In the genomic region with DNA sequence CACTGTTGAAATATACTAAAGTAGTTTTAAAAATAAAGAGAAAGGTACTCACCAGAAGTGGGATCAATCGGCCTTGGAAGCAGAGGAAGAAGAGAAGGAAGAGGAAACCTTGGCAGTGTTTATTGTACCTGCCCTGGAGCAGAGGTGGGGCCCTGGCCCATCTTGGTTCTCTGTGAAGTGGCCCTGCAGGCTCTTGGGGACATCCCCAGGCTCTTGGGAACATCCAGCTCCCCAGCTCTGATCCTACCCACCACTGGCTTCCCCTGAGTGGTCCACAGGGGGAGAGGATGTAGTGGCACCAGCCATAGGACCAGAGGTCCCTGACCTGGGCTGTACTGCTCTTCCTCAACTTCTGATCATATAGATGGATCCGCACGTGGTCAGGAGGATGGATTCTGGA, we compare ENCODE assay signal across 21 cellular contexts. TPM values are rescaled to one million over a fixed set of nuclear protein-coding genes. Genes with fewer than 3 reads are reported as not detected.
DNase-seq lines count a peak whose midpoint lies in the region; ATAC-seq and TF ChIP-seq lines count a peak whose summit lies in the region.
"Had no signal": no experiment of that assay in that cellular context is flagged by ENCODE, and none has a peak within 500 bp of the region (broad histone marks: within the 10 kb centered on the region; RNA-seq: fewer than 3 reads in every experiment).

No MANE protein-coding gene starts in this region.

- BruUV-seq in Panc1 (replicated peaks; lab: Mats Ljungman, UMichigan) = no TSS peak

- TF ChIP-seq CTCF in Panc1 (IDR thresholded peaks at IDR 0.05) (no peak), omental fat pad (IDR thresholded peaks at IDR 0.05) (no peak)

- H3K9me3 ChIP-seq in Panc1 (ENCODE audit: control insufficient read depth, insufficient read depth, low read depth, low read length) (no peaks in the 10 kb centered on the region), aorta (ENCODE audit: control insufficient read depth, low read length) (no peaks in the 10 kb centered on the region)
- H3K9me3 ChIP-seq: A549, HAP-1, SJCRH30 had no signal

- peaks cover 27% of the 10 kb centered on the region for H3K4me1 ChIP-seq in Panc1 (ENCODE audit: control insufficient read depth, insufficient read depth, low read length)
- H3K4me1 ChIP-seq in aorta (ENCODE audit: control insufficient read depth in 1 of 2, insufficient read depth in 2 of 2, low read length in 2 of 2) = no peaks in the 10 kb centered on the region
- H3K4me1 ChIP-seq: A549, HAP-1, SJCRH30 had no signal

- no peak for ATAC-seq in left ventricle myocardium superior
- ATAC-seq in left cardiac atrium = no peak
- ATAC-seq in Panc1 = no peak
- no peak for ATAC-seq in omental fat pad (ENCODE audit: low FRiP score)
- no peak for ATAC-seq in aorta (ENCODE audit: low FRiP score)
- no peak for ATAC-seq in GM21423 (IDR thresholded peaks at IDR 0.05; ENCODE audit: unreplicated experiment)
- ATAC-seq: A549, Right ventricle myocardium inferior, SK-N-SH treated with all-trans-retinoic acid at 6 μM for 48 hours had no signal

- DNase-seq in left ventricle myocardium superior = peak; percentile 11
- DNase-seq in left cardiac atrium = no peak
- DNase-seq in Panc1 (ENCODE audit: low read depth, low spot score) = no peak
- DNase-seq in omental fat pad (ENCODE audit: low spot score) = peak; percentile 14
- DNase-seq in aorta = peak; percentile 15 to 24
- DNase-seq in C1 segment of cervical spinal cord (lab: John Stamatoyannopoulos, UW) = no peak
- DNase-seq: DMS153, GOT3, HFFc6, KBM-7, MM.1S, NCI-H2029, NCI-H446, NCI-H524 treated with DMSO at 0.1 percent for 48 hours, NCI-H774, SJCRH30 had no signal

- intact Hi-C loops in left ventricle myocardium superior (cut with micrococcal nuclease) (no loop called here), left cardiac atrium (cut with DNase I) (no loop called here), Panc1 (cut with micrococcal nuclease; ENCODE audit: unreplicated experiment) (no loop called here), aorta (cut with DNase I) (no loop called here)

- in situ Hi-C loops in Panc1 (cut with HindIII; ENCODE audit: low pct_unique_long_range_greater_than_20kb, low sequenced_read_pairs) = no loop called here

- no peak overlapping the region for H3K4me3 ChIP-seq in Panc1 (ENCODE audit: low read depth in 2 of 2, low read length in 2 of 2)
- no peak overlapping the region for H3K4me3 ChIP-seq in aorta (ENCODE audit: low read length in 2 of 2)
- H3K4me3 ChIP-seq: A549, HAP-1, SJCRH30 had no signal

- H3K27me3 ChIP-seq in Panc1 (ENCODE audit: control insufficient read depth, insufficient read depth, low read length) (no peaks in the 10 kb centered on the region; the same call in 1 of the 2 replicates), aorta (ENCODE audit: control insufficient read depth in 1 of 2, insufficient read depth in 2 of 2, low read length in 1 of 2) (no peaks in the 10 kb centered on the region)
- H3K27me3 ChIP-seq: SJCRH30 had no signal

- peak overlapping the region; percentile 18; the same call in 1 of the 2 replicates for H3K27ac ChIP-seq in Panc1 (ENCODE audit: low read length)
- H3K27ac ChIP-seq in aorta (ENCODE audit: low read depth in 1 of 2, low read length in 2 of 2) = no peak overlapping the region
- H3K27ac ChIP-seq: A549, SJCRH30 had no signal

- POLR2A ChIA-PET in Panc1 (lab: Charles Lee) = no interaction called here

- WGBS in aorta, 2 donors = 86 to 87% methylated on average over 3 of the region's 3 CpGs

- no peaks in the 10 kb centered on the region for H3K36me3 ChIP-seq in Panc1 (ENCODE audit: control insufficient read depth, insufficient read depth, low read length)
- no peaks in the 10 kb centered on the region for H3K36me3 ChIP-seq in aorta (ENCODE audit: control insufficient read depth in 1 of 2, insufficient read depth in 2 of 2, low read length in 1 of 2)
- H3K36me3 ChIP-seq: HAP-1, SJCRH30 had no signal

- CTCF ChIA-PET in Panc1 (lab: Charles Lee) = no interaction called here

RNA-seq across cellular contexts. Expression of a gene that starts 22.3 kb away (rescaled TPM):
- total RNA-seq in left ventricle myocardium superior = 8.4 TPM
- total RNA-seq in left cardiac atrium = 1 to 10 TPM in 1 of 2 donors, under 1 TPM in 1; 0.84 to 6.1 TPM
- total RNA-seq in Panc1 (2021; ENCODE audit: unreplicated experiment) = 81.1 TPM
- 134 TPM for polyA plus RNA-seq in Panc1 (2012; ENCODE audit: insufficient read length)
- total RNA-seq in omental fat pad = 1 to 10 TPM in 2 of 4 donors, under 1 TPM in 2; 0.79 to 1.3 (median 0.96) TPM
- total RNA-seq in aorta = 1 to 10 TPM in 1 of 2 donors, under 1 TPM in 1; 0.29 to 2.5 TPM
- polyA plus RNA-seq in aorta = under 1 TPM in 1 of 2 donors, not detected in 1; 0.25 TPM

Comparison
In these comparisons a context has a peak if more than half of its experiments do, and no peak if none do; other contexts are left out.
1. DNase-seq: peak in left ventricle myocardium superior (single experiment), omental fat pad (single experiment) and aorta (2 of 2); none in left cardiac atrium (single experiment), Panc1 (single experiment) and C1 segment of cervical spinal cord (0 of 14).